Comparison of ENCODE assay signal across 8 cellular contexts in the genomic region with DNA sequence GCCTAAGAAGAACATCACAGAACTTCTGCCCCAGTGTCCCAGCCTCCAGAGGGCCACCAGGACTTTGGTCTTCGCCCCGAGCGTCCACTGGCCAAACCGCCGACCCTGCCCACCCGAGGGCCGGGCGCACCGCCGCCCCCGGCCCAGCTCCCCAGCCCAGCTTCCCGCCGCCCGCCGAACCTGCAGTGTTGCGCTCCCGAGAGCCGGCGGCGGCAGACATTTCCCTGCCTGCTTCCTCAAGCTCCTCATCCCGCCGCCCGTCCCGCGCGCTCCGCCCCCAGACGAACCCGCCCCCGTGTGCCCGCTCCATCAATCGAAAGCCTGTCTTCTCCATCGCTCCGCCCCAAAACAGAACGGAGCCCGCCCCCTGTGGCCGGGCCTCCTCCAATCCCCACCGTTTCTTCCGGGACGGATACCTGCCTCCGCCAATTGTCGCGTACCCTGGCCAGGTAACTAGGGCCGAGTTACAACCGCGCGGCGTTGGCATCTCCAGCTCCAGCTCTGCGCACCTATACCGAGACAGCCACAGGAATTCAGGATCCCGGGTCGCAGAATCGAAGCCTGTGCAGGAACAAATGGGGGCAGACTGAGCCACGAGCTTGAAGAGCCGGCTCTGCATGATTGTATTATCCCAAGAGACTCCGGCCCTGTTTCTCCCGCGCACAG. TPM values are rescaled to one million over a fixed set of nuclear protein-coding genes. Genes with fewer than 3 reads are reported as not detected.
DNase-seq lines count a peak whose midpoint lies in the region; ATAC-seq and TF ChIP-seq lines count a peak whose summit lies in the region.

No MANE protein-coding gene starts in this region.

- H3K36me3 Mint-ChIP-seq in H9 (ENCODE audit: insufficient read depth in 1 of 3, low read depth in 3 of 3) (peaks cover 3 to 6% (median 4%) of the 10 kb centered on the region in 3 experiments; a peak in 4 of 7 replicates), nephron progenitor cell (ENCODE audit: low read depth) (peaks cover 20% of the 10 kb centered on the region)

- no peaks in the 10 kb centered on the region for H4K20me1 ChIP-seq in H9 (ENCODE audit: control insufficient read depth, insufficient read depth, insufficient read length)

- H3K27me3 Mint-ChIP-seq in H9 (ENCODE audit: low read depth) (no peaks in the 10 kb centered on the region; the same call in 1 of the 2 replicates), nephron progenitor cell (ENCODE audit: low read depth, poor library complexity) (peaks cover 3% of the 10 kb centered on the region)

- peaks cover 14 to 16% of the 10 kb centered on the region in 2 experiments for H3K4me1 Mint-ChIP-seq in H9
- peaks cover 25% of the 10 kb centered on the region for H3K4me1 Mint-ChIP-seq in nephron progenitor cell

- in situ Hi-C loops in G401 (cut with HindIII; ENCODE audit: low sequenced_read_pairs): no loop called here

- H3K27me3 ChIP-seq in H9 (ENCODE audit: insufficient read depth, low read length) (no peaks in the 10 kb centered on the region), RWPE2 (ENCODE audit: insufficient read depth, poor library complexity, severe bottlenecking) (no peaks in the 10 kb centered on the region)

- H3K9ac ChIP-seq in H9 (ENCODE audit: extremely low read depth, insufficient read length, low read length): peak overlapping the region; percentile 64

- no peak overlapping the region for H4K5ac ChIP-seq in H9 (ENCODE audit: insufficient read length, low read depth, low read length)

- H2BK120ac ChIP-seq in H9 (ENCODE audit: low read depth, low read length, poor library complexity, severe bottlenecking): no peak overlapping the region

- H3K9me3 Mint-ChIP-seq in H9 (no peaks in the 10 kb centered on the region), nephron progenitor cell (no peaks in the 10 kb centered on the region)

- no peak overlapping the region for H3K23ac ChIP-seq in H9 (ENCODE audit: insufficient read length, low read depth, low read length)

- no peak overlapping the region for H2BK15ac ChIP-seq in H9 (ENCODE audit: low read depth, low read length)

- H3K27ac Mint-ChIP-seq in H9: peak overlapping the region; percentile 12 to 96 (median 85); a peak in 6 of 7 replicates
- peak overlapping the region; percentile 84 for H3K27ac Mint-ChIP-seq in nephron progenitor cell

- no peak overlapping the region for H2BK5ac ChIP-seq in H9 (ENCODE audit: insufficient read length, low read length)

- H3K9me3 ChIP-seq in H9 (ENCODE audit: control insufficient read depth, low read depth, low read length) (no peaks in the 10 kb centered on the region), RWPE2 (ENCODE audit: severe bottlenecking) (no peaks in the 10 kb centered on the region)

- H2BK20ac ChIP-seq in H9 (ENCODE audit: low read depth, low read length, poor library complexity, severe bottlenecking): no peak overlapping the region

- H3K27ac ChIP-seq in H9 (ENCODE audit: insufficient read length, low read depth, low read length) (no peak overlapping the region), RWPE2 (ENCODE audit: poor library complexity, severe bottlenecking) (peak overlapping the region; percentile 65)

- TF ChIP-seq CTCF in H9 (conservative IDR thresholded peaks at IDR 0.05) (no peak), RWPE2 (IDR thresholded peaks at IDR 0.05; ENCODE audit: poor library complexity, severe bottlenecking) (no peak), fibroblast of the aortic adventitia (IDR thresholded peaks at IDR 0.05; ENCODE audit: insufficient read depth, low read length) (no peak), nephron progenitor cell (IDR thresholded peaks at IDR 0.05) (no peak)

- H3K79me1 ChIP-seq in H9 (ENCODE audit: insufficient read depth, low read depth, low read length, poor library complexity, severe bottlenecking): peaks cover 3% of the 10 kb centered on the region

- peak overlapping the region; percentile 88 to 93 for H3K4me3 Mint-ChIP-seq in H9
- H3K4me3 Mint-ChIP-seq in nephron progenitor cell: peak overlapping the region; percentile 92

- no peaks in the 10 kb centered on the region for H3K79me2 ChIP-seq in H9 (ENCODE audit: insufficient read depth, low read length)

- no peak overlapping the region for H3T11ph ChIP-seq in H9 (ENCODE audit: low read length)

- H2AFZ ChIP-seq in H9 (ENCODE audit: low read length): no peak overlapping the region

- peak; percentile 99 for DNase-seq in G401 (ENCODE audit: low spot score)
- peak; percentile 99 for DNase-seq in H9
- DNase-seq in M059J (ENCODE audit: low read depth): peak; percentile 97
- DNase-seq in RWPE2 (ENCODE audit: low spot score): peak; percentile 95
- peak; percentile 96 for DNase-seq in activated T-helper 9 cell treated with anti-CD3 and anti-CD28 coated beads, Interleukin-2, amount 50 U/mL, for 16 hours (ENCODE audit: low read depth)
- DNase-seq in fibroblast of the aortic adventitia (ENCODE audit: low read depth): peak; percentile 85
- DNase-seq in nephron progenitor cell: peak; percentile 99
- peak; percentile 97 for DNase-seq in stimulated activated naive CD8-positive, alpha-beta T cell treated with anti-CD3 and anti-CD28 coated beads, Interleukin-15, Interleukin-2, amounts not matched to agents 100 U/mL and 50 U/mL, for 24 hours

- no peak overlapping the region for H4K8ac ChIP-seq in H9 (replicated peaks; ENCODE audit: insufficient read length, low read depth, low read length)

- H3K56ac ChIP-seq in H9 (ENCODE audit: insufficient read length, low read depth, low read length): no peak overlapping the region

- H3K4me1 ChIP-seq in H9 (ENCODE audit: insufficient read depth, low read length) (no peaks in the 10 kb centered on the region), RWPE2 (ENCODE audit: insufficient read depth, poor library complexity, severe bottlenecking) (peaks cover 20% of the 10 kb centered on the region)

- peak overlapping the region; percentile 78 for H3K18ac ChIP-seq in H9 (ENCODE audit: insufficient read length, low read depth, low read length)

- peak overlapping the region; percentile 59; the same call in 1 of the 2 replicates for H3K14ac ChIP-seq in H9 (ENCODE audit: insufficient read depth, low read length)

- H3K23me2 ChIP-seq in H9 (ENCODE audit: insufficient read length, low read depth, low read length, poor library complexity, severe bottlenecking): peaks cover 6% of the 10 kb centered on the region

- no peak overlapping the region for H2AK5ac ChIP-seq in H9 (ENCODE audit: insufficient read length, low read length)

- WGBS in H9 (ENCODE audit: extremely low coverage, insufficient read length, low lambda C conversion rate): no CpG with 5 or more reads among the region's 58 CpGs

- no peaks in the 10 kb centered on the region for H3K36me3 ChIP-seq in RWPE2 (ENCODE audit: low read depth)

- H2BK12ac ChIP-seq in H9 (ENCODE audit: insufficient read length, low read depth, low read length): no peak overlapping the region

- H3K4me3 ChIP-seq in RWPE2 (ENCODE audit: severe bottlenecking): peak overlapping the region; percentile 63
- H3K4me3 ChIP-seq in fibroblast of the aortic adventitia (ENCODE audit: low read depth, low read length): peak overlapping the region; percentile 70

- H3K4ac ChIP-seq in H9 (ENCODE audit: low read depth, low read length): no peak overlapping the region

- peak overlapping the region; percentile 92 for H3K4me2 ChIP-seq in H9 (ENCODE audit: insufficient read depth, insufficient read length, low read length)

- no peak overlapping the region for H4K91ac ChIP-seq in H9 (ENCODE audit: insufficient read length, low read depth, low read length)

- peak; percentile 95 for ATAC-seq in RWPE2 (ENCODE audit: low read depth)
- ATAC-seq in stimulated activated naive CD8-positive, alpha-beta T cell treated with anti-CD3 and anti-CD28 coated beads, Interleukin-15, Interleukin-2, amounts not matched to agents 100 U/mL and 50 U/mL, for 24 hours: peak; percentile 98

RNA-seq across cellular contexts. Expression of a gene that starts 15.2 kb away (rescaled TPM):
- total RNA-seq in G401 (2014; rRNA removed; shearing (Covaris generic)): 17.5 and 17.7 TPM in 2 replicates
- total RNA-seq in H9 (2021) (28.2 and 28.8 TPM in 2 replicates), fibroblast of the aortic adventitia (ENCODE audit: low replicate concordance) (26.8 and 35.5 TPM in 2 replicates)
- total RNA-seq in M059J (2014; rRNA removed; shearing (Covaris generic)): 6.3 and 8.5 TPM in 2 replicates

RNA-seq across cellular contexts. Expression of a gene that starts 58.2 kb away (rescaled TPM):
- total RNA-seq in G401 (2014; rRNA removed; shearing (Covaris generic)): 115 and 149 TPM in 2 replicates
- 143 and 144 TPM in 2 replicates for total RNA-seq in H9 (2021)
- 187 and 209 TPM in 2 replicates for total RNA-seq in M059J (2014; rRNA removed; shearing (Covaris generic))
- 75.2 and 87.7 TPM in 2 replicates for total RNA-seq in fibroblast of the aortic adventitia (ENCODE audit: low replicate concordance)
